ENCODE assay signal across 8 cellular contexts in genomic region chr1:65002508-65003315, GRCh38. TPM values are rescaled to one million over a fixed set of nuclear protein-coding genes. Genes with fewer than 3 reads are reported as not detected.
DNase-seq lines count a peak whose midpoint lies in the region; ATAC-seq and TF ChIP-seq lines count a peak whose summit lies in the region.

No MANE protein-coding gene starts in this region.

- peak; percentile 81 for ATAC-seq in GM21528 (IDR thresholded peaks at IDR 0.05; ENCODE audit: low FRiP score, unreplicated experiment)

- no peaks in the 10 kb centered on the region for H3K36me3 ChIP-seq in kidney epithelial cell (ENCODE audit: control insufficient read depth, insufficient read depth, low read length)

- no peaks in the 10 kb centered on the region for H3K27me3 ChIP-seq in kidney epithelial cell (ENCODE audit: control insufficient read depth, insufficient read depth, low read length)

- no peak for TF ChIP-seq CTCF in kidney epithelial cell (IDR thresholded peaks at IDR 0.05; ENCODE audit: insufficient read depth, low read length, poor library complexity, severe bottlenecking)

- H3K4me3 ChIP-seq in kidney epithelial cell (ENCODE audit: low read depth, low read length): peak overlapping the region; percentile 39

- peak; percentile 90 for DNase-seq in COLO668 (lab: John Stamatoyannopoulos, UW; ENCODE audit: unreplicated experiment)
- DNase-seq in HuH-7.5 (ENCODE audit: low spot score): peak; percentile 46
- DNase-seq in activated CD4-positive, alpha-beta T cell treated with anti-CD3 and anti-CD28 coated beads for 24 hours (ENCODE audit: low read depth in 2 of 2): peak; percentile 37 to 56
- DNase-seq in cerebellar cortex (ENCODE audit: low spot score): peak; percentile 58
- DNase-seq in kidney epithelial cell (ENCODE audit: low read depth): peak; percentile 45
- DNase-seq in stimulated activated CD4-positive, alpha-beta T cell treated with anti-CD3 and anti-CD28 coated beads, Interleukin-12 subunit alpha, Interleukin-12 subunit beta, amount 100 ng/mL, for 48 hours (ENCODE audit: low read depth in 2 of 3, low spot score in 1 of 3): peak; percentile 47 to 66 (median 53)
- DNase-seq in NCI-H2107 (lab: John Stamatoyannopoulos, UW): no peak

RNA-seq across cellular contexts. Expression of gene JAK1, which starts 36.4 kb away (rescaled TPM):
- total RNA-seq in kidney epithelial cell: 138 and 156 TPM in 2 replicates
